8 cellular contexts compared by ENCODE assay signal in the genomic region with DNA sequence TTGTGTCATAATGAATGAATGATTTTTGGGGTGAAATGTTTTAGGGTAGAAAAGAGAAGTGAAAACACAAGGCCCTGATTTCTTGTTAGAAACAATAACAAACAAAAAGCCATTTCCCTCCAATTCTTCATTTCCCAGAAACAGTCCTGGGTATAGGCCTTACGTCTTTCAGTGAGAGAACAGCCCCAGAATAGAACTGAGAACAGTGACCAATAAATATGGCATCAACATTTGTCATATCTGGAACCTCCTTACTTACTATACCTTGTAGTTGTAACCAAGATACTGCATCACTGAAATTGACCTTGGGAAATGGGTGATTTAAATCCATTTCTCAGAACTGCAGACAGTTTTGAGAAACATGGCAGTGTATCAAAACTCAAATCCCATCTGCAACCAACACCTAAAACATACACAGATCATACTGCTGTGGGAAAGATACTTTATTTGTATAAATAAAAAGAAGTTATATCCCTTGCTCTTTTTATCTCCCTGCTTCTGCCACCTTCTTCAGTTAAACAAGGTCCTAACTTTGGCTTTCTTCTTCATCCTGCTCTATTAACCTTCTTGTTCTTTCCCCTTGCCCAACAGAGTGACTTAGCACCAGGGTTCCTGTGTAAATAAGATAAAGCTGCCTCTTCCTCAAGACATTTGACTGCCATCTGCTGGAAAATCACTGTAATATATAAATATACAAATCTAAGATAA. TPM values are rescaled to one million over a fixed set of nuclear protein-coding genes. Genes with fewer than 3 reads are reported as not detected.
DNase-seq lines count a peak whose midpoint lies in the region; ATAC-seq, FAIRE-seq and TF ChIP-seq lines count a peak whose summit lies in the region.

No MANE protein-coding gene starts in this region.

- H3K9me3 ChIP-seq in neural progenitor cell (ENCODE audit: low read depth) = no peaks in the 10 kb centered on the region

- peaks cover 6% of the 10 kb centered on the region for H3K4me1 ChIP-seq in neural progenitor cell

- no peaks in the 10 kb centered on the region for H3K27me3 ChIP-seq in neural progenitor cell

- H3K4me2 ChIP-seq in neural progenitor cell = no peak overlapping the region

- H4K20me1 ChIP-seq in neural progenitor cell (ENCODE audit: low read depth) = peaks cover 3% of the 10 kb centered on the region

- no peak for FAIRE-seq in D721Med (lab: Jason Lieb, UNC)

- no peak overlapping the region for H3K4me3 Mint-ChIP-seq in neural progenitor cell

- H3K27me3 Mint-ChIP-seq in neural progenitor cell (ENCODE audit: insufficient read depth, low read depth) = no peaks in the 10 kb centered on the region

- H3K9me3 Mint-ChIP-seq in neural progenitor cell = no peaks in the 10 kb centered on the region

- no peak overlapping the region for H3K27ac ChIP-seq in neural progenitor cell

- peak; percentile 54 for TF ChIP-seq CTCF in D721Med (IDR thresholded peaks at IDR 0.05; ENCODE audit: insufficient read depth, missing control alignments)
- TF ChIP-seq CTCF in neural progenitor cell (IDR thresholded peaks at IDR 0.05) = peak; percentile 50

- no peak overlapping the region for H3K27ac Mint-ChIP-seq in neural progenitor cell

- no peak overlapping the region for H3K4me3 ChIP-seq in neural progenitor cell

- peaks cover 7% of the 10 kb centered on the region for H3K36me3 Mint-ChIP-seq in neural progenitor cell

- peaks cover 14% of the 10 kb centered on the region for H3K4me1 Mint-ChIP-seq in neural progenitor cell

- H3K9ac ChIP-seq in neural progenitor cell = no peak overlapping the region

- no peak overlapping the region for H2AFZ ChIP-seq in neural progenitor cell (replicated peaks)

- H3F3A ChIP-seq in neural progenitor cell (ENCODE audit: low read depth) = peaks cover 2% of the 10 kb centered on the region

- H3K79me2 ChIP-seq in neural progenitor cell (ENCODE audit: low read depth) = no peaks in the 10 kb centered on the region

- no peak for DNase-seq in D721Med (ENCODE audit: insufficient read length, low spot score)
- DNase-seq in HT1080 (ENCODE audit: low read depth) = peak; percentile 54
- DNase-seq in SIG-M5 treated with dmso at 0.1 percent for 504 hours (lab: John Stamatoyannopoulos, UW; ENCODE audit: unreplicated experiment) = peak; percentile 76
- DNase-seq in fibroblast of gingiva (ENCODE audit: low read depth) = peak; percentile 79
- DNase-seq in neural progenitor cell (ENCODE audit: low spot score) = peak; percentile 38
- DNase-seq in cerebellar nuclear complex (lab: John Stamatoyannopoulos, UW) = no peak

- ATAC-seq in GM21390 (IDR thresholded peaks at IDR 0.05; ENCODE audit: unreplicated experiment) (no peak), HG03439 (IDR thresholded peaks at IDR 0.05; ENCODE audit: unreplicated experiment) (no peak)

- no peaks in the 10 kb centered on the region for H3K36me3 ChIP-seq in neural progenitor cell

RNA-seq across cellular contexts. Expression of gene XKR8, which starts 19.5 kb away (rescaled TPM):
- 5.5 and 9.4 TPM in 2 replicates for total RNA-seq in HT1080 (2014; rRNA removed; shearing (Covaris generic))
- polyA plus RNA-seq in HT1080 (2015; cell fraction: cytosol; rRNA removed) = 13.7 and 13.9 TPM in 2 replicates
- 8.6 and 11.4 TPM in 2 replicates for polyA plus RNA-seq in HT1080 (2015; cell fraction: nucleus; rRNA removed)
- total RNA-seq in neural progenitor cell (ENCODE audit: low replicate concordance) = 4.3 and 13.0 TPM in 2 replicates

RNA-seq across cellular contexts. Expression of gene SMPDL3B, which starts 44.5 kb away (rescaled TPM):
- total RNA-seq in HT1080 (2014; rRNA removed; shearing (Covaris generic)) = 0.34 and 0.60 TPM in 2 replicates
- polyA plus RNA-seq in HT1080 (2015; cell fraction: cytosol; rRNA removed) = 0.62 and 0.77 TPM in 2 replicates
- polyA plus RNA-seq in HT1080 (2015; cell fraction: nucleus; rRNA removed) = 1.3 and 1.4 TPM in 2 replicates
- total RNA-seq in neural progenitor cell (ENCODE audit: low replicate concordance) = 1.2 and 3.9 TPM in 2 replicates

Comparison
In these comparisons a context has a peak if more than half of its experiments do, and no peak if none do; other contexts are left out.
1. DNase-seq: peak in HT1080 (single experiment), SIG-M5 treated with dmso at 0.1 percent for 504 hours (single experiment), fibroblast of gingiva (single experiment) and neural progenitor cell (single experiment); none in D721Med (single experiment) and cerebellar nuclear complex (0 of 2).